In genomic region chr3:20104167-20104661, GRCh38 we compare ENCODE assay signal across 8 cellular contexts.
A peak's percentile ranks its signal among the peaks of the same experiment; 100 is the strongest.
DNase-seq lines count a peak whose midpoint lies in the region; ATAC-seq and TF ChIP-seq lines count a peak whose summit lies in the region.

No MANE protein-coding gene starts in this region.

- no peaks in the 10 kb centered on the region for H3K27me3 ChIP-seq in brain microvascular endothelial cell (replicated peaks)

- DNase-seq in activated CD8-positive, alpha-beta memory T cell treated with anti-CD3 and anti-CD28 coated beads, Interleukin-2, amount 50 U/mL, for 4 hours, result peak; percentile 35
- DNase-seq in stimulated activated CD4-positive, alpha-beta T cell treated with anti-CD3 and anti-CD28 coated beads, Interleukin-4, amount 100 ng/mL, for 24 hours, result peak; percentile 57
- no peak for DNase-seq in DMS53 treated with DMSO at 0.1 percent for 48 hours (lab: John Stamatoyannopoulos, UW; ENCODE audit: unreplicated experiment)
- no peak for DNase-seq in brain microvascular endothelial cell
- DNase-seq in hypothalamus (lab: John Stamatoyannopoulos, UW), result no peak

- in situ Hi-C loops in brain microvascular endothelial cell (cut with HindIII; ENCODE audit: low pct_ligation_motif_present, low sequenced_read_pairs), result no loop called here

- TF ChIP-seq CTCF in brain microvascular endothelial cell (IDR thresholded peaks at IDR 0.05; ENCODE audit: low read depth, low read length, missing control alignments), result no peak

- H3K27ac ChIP-seq in brain microvascular endothelial cell, result no peak overlapping the region

- no peaks in the 10 kb centered on the region for H3K36me3 ChIP-seq in brain microvascular endothelial cell (replicated peaks)

- ATAC-seq in GM21367 (IDR thresholded peaks at IDR 0.05; ENCODE audit: unreplicated experiment) (peak; percentile 57), HG03558 (IDR thresholded peaks at IDR 0.05; ENCODE audit: extremely low read depth, unreplicated experiment) (peak; percentile 47), GM18519 (IDR thresholded peaks at IDR 0.05; ENCODE audit: low FRiP score, unreplicated experiment) (no peak)

- no peak overlapping the region for H3K4me3 ChIP-seq in brain microvascular endothelial cell (ENCODE audit: low read depth, low read length)

Comparison
In these comparisons a context has a peak if more than half of its experiments do, and no peak if none do; other contexts are left out.
1. DNase-seq: peak in activated CD8-positive, alpha-beta memory T cell treated with anti-CD3 and anti-CD28 coated beads, Interleukin-2, amount 50 U/mL, for 4 hours (single experiment) and stimulated activated CD4-positive, alpha-beta T cell treated with anti-CD3 and anti-CD28 coated beads, Interleukin-4, amount 100 ng/mL, for 24 hours (single experiment); none in DMS53 treated with DMSO at 0.1 percent for 48 hours (single experiment), brain microvascular endothelial cell (single experiment) and hypothalamus (0 of 51).